Comparison of ENCODE assay signal across 17 cellular contexts in genomic region chr15:78408961-78409360, GRCh38.
"Had no signal": no experiment of that assay in that cellular context is flagged by ENCODE, and none has a peak within 500 bp of the region (broad histone marks: within the 10 kb centered on the region; RNA-seq: fewer than 3 reads in every experiment).

No MANE protein-coding gene starts in this region.

- H3K9me3 ChIP-seq: stomach, suprapubic skin, tibial nerve had no signal

- DNase-seq: activated T-cell treated with anti-CD3 and anti-CD28 coated beads, Interleukin-2, amount 50 U/mL, for 24 hours; erythroblast; foreskin melanocyte; glutamatergic neuron; hippocampal formation; mesenchymal stem cell; posterior cingulate gyrus; small intestine; stimulated activated CD4-positive, alpha-beta T cell treated with anti-CD3 and anti-CD28 coated beads, Interleukin-15, amount 100 ng/mL, for 24 hours; stomach had no signal

- H3K4me1 ChIP-seq: suprapubic skin, tibial nerve had no signal

- H3K36me3 ChIP-seq: stomach, suprapubic skin, tibial nerve had no signal

- H3K27ac ChIP-seq: coronary artery, stomach, suprapubic skin, tibial nerve had no signal

- ATAC-seq: activated naive CD4-positive, alpha-beta T cell treated with anti-CD3 and anti-CD28 coated beads, Interleukin-2, amount 50 U/mL, for 72 hours; activated T-helper 17 cell treated with anti-CD3 and anti-CD28 coated beads, Interleukin-2, amount 50 U/mL, for 72 hours; sciatic nerve; stimulated activated memory B cell treated with anti-CD40 and anti-IgM and Interleukin-4, amounts not matched to agents 10 μg/mL and 1 μg/mL and 100 μg/mL, for 72 hours had no signal

- H3K4me3 ChIP-seq: coronary artery, stomach, suprapubic skin, tibial nerve had no signal

- H3K27me3 ChIP-seq: suprapubic skin had no signal
